Comparison of ENCODE assay signal across 8 cellular contexts in genomic region chr20:1467082-1467354, GRCh38. TPM values are rescaled to one million over a fixed set of nuclear protein-coding genes. Genes with fewer than 3 reads are reported as not detected.
DNase-seq lines count a peak whose midpoint lies in the region; ATAC-seq and TF ChIP-seq lines count a peak whose summit lies in the region.

No MANE protein-coding gene starts in this region.

- no peak for ATAC-seq in activated CD8-positive, alpha-beta T cell treated with anti-CD3 and anti-CD28 coated beads, Interleukin-2, amount 10 ng/mL, durations not matched to agents 7 days and 5 days

- no peak overlapping the region for H3K9ac ChIP-seq in liver (ENCODE audit: low read depth in 1 of 2, low read length in 2 of 2)

- no peak overlapping the region for H3K4me3 ChIP-seq in liver (ENCODE audit: low read depth in 1 of 3, low read length in 3 of 3)

- no peak overlapping the region for H3K27ac Mint-ChIP-seq in T-helper 2 cell treated with Interferon-gamma antibody and Interleukin-4, amounts not matched to agents 5 μg/mL and 100 μg/mL, for 36 hours
- H3K27ac Mint-ChIP-seq in activated CD8-positive, alpha-beta T cell treated with anti-CD3 and anti-CD28 coated beads, Interleukin-2, amount 10 ng/mL, durations not matched to agents 7 days and 5 days: peak overlapping the region; percentile 14

- TF ChIP-seq RAD21 in liver (IDR thresholded peaks at IDR 0.05): no peak

- CTCF ChIA-PET in activated CD8-positive, alpha-beta T cell treated with anti-CD3 and anti-CD28 coated beads, Interleukin-2, amount 10 ng/mL, durations not matched to agents 7 days and 5 days (lab: Charles Lee): interaction anchor here (0.6 to 4.3 kb wide), 23 partner anchors 10 to 1292 kb away, joined by 3 to 48 read pairs (median 3); partner anchors contain the start of gene FKBP1A

- H3K4me3 Mint-ChIP-seq in T-helper 2 cell treated with Interferon-gamma antibody and Interleukin-4, amounts not matched to agents 5 μg/mL and 100 μg/mL, for 36 hours: peak overlapping the region; percentile 89
- peak overlapping the region; percentile 54 for H3K4me3 Mint-ChIP-seq in activated CD8-positive, alpha-beta T cell treated with anti-CD3 and anti-CD28 coated beads, Interleukin-2, amount 10 ng/mL, durations not matched to agents 7 days and 5 days

- H3K9me3 ChIP-seq in liver (ENCODE audit: control insufficient read depth in 4 of 4, low read length in 3 of 4): no peaks in the 10 kb centered on the region

- H3K36me3 ChIP-seq in liver (ENCODE audit: control insufficient read depth in 4 of 4, insufficient read depth in 3 of 4, low read depth in 1 of 4, low read length in 3 of 4): peaks cover 3 to 4% (median 4%) of the 10 kb centered on the region in 4 donors

- H3K27me3 ChIP-seq in liver (ENCODE audit: control insufficient read depth in 4 of 4, insufficient read depth in 4 of 4, low read length in 3 of 4): no peaks in the 10 kb centered on the region

- H3K4me1 Mint-ChIP-seq in T-helper 2 cell treated with Interferon-gamma antibody and Interleukin-4, amounts not matched to agents 5 μg/mL and 100 μg/mL, for 36 hours (ENCODE audit: low read depth): peaks cover 43% of the 10 kb centered on the region
- peaks cover 45% of the 10 kb centered on the region for H3K4me1 Mint-ChIP-seq in activated CD8-positive, alpha-beta T cell treated with anti-CD3 and anti-CD28 coated beads, Interleukin-2, amount 10 ng/mL, durations not matched to agents 7 days and 5 days (ENCODE audit: low read depth)

- no peaks in the 10 kb centered on the region for H3K9me3 Mint-ChIP-seq in T-helper 2 cell treated with Interferon-gamma antibody and Interleukin-4, amounts not matched to agents 5 μg/mL and 100 μg/mL, for 36 hours
- no peaks in the 10 kb centered on the region for H3K9me3 Mint-ChIP-seq in activated CD8-positive, alpha-beta T cell treated with anti-CD3 and anti-CD28 coated beads, Interleukin-2, amount 10 ng/mL, durations not matched to agents 7 days and 5 days (ENCODE audit: insufficient read depth)

- DNase-seq in T-helper 2 cell treated with Interferon-gamma antibody and Interleukin-4, amounts not matched to agents 5 μg/mL and 100 μg/mL, for 36 hours (ENCODE audit: low spot score): no peak
- no peak for DNase-seq in T-helper 2 cell
- DNase-seq in activated CD8-positive, alpha-beta T cell treated with anti-CD3 and anti-CD28 coated beads, Interleukin-2, amount 10 ng/mL, durations not matched to agents 7 days and 5 days: no peak
- DNase-seq in substantia nigra (lab: John Stamatoyannopoulos, UW): no peak
- no peak for DNase-seq in NCI-H446 treated with DMSO at 0.1 percent for 48 hours (lab: John Stamatoyannopoulos, UW)
- no peak for DNase-seq in DMS53 (lab: John Stamatoyannopoulos, UW)
- no peak for DNase-seq in cerebellar cortex (ENCODE audit: low spot score)

- H3K27ac ChIP-seq in liver (ENCODE audit: low read depth in 1 of 2, low read length in 2 of 2): peak overlapping the region; percentile 36 to 68
- H3K27ac ChIP-seq in substantia nigra (ENCODE audit: low read depth, low read length, poor library complexity, severe bottlenecking): peak overlapping the region; percentile 67

- peaks cover 18% of the 10 kb centered on the region for H3K27me3 Mint-ChIP-seq in T-helper 2 cell treated with Interferon-gamma antibody and Interleukin-4, amounts not matched to agents 5 μg/mL and 100 μg/mL, for 36 hours (ENCODE audit: low read depth)
- peaks cover 17% of the 10 kb centered on the region for H3K27me3 Mint-ChIP-seq in activated CD8-positive, alpha-beta T cell treated with anti-CD3 and anti-CD28 coated beads, Interleukin-2, amount 10 ng/mL, durations not matched to agents 7 days and 5 days (ENCODE audit: low read depth)

- no peak for TF ChIP-seq CTCF in liver (IDR thresholded peaks at IDR 0.05; ENCODE audit: low read depth, low read length, missing input control)

- POLR2A ChIA-PET in activated CD8-positive, alpha-beta T cell treated with anti-CD3 and anti-CD28 coated beads, Interleukin-2, amount 10 ng/mL, durations not matched to agents 7 days and 5 days (lab: Charles Lee): interaction anchor here (0.8 to 1.8 kb wide), 2 partner anchors 18 to 74 kb away, joined by 3 to 9 read pairs; partner anchors contain the start of gene FKBP1A

- peaks cover 9% of the 10 kb centered on the region for H3K36me3 Mint-ChIP-seq in T-helper 2 cell treated with Interferon-gamma antibody and Interleukin-4, amounts not matched to agents 5 μg/mL and 100 μg/mL, for 36 hours (ENCODE audit: low read depth)
- H3K36me3 Mint-ChIP-seq in activated CD8-positive, alpha-beta T cell treated with anti-CD3 and anti-CD28 coated beads, Interleukin-2, amount 10 ng/mL, durations not matched to agents 7 days and 5 days (ENCODE audit: low read depth): peaks cover 7% of the 10 kb centered on the region

- peaks cover 8 to 38% (median 30%) of the 10 kb centered on the region in 4 donors for H3K4me1 ChIP-seq in liver (ENCODE audit: control insufficient read depth in 4 of 4, insufficient read depth in 4 of 4, low read length in 3 of 4)

- WGBS in liver: 14% methylated on average over 7 of the region's 7 CpGs

TF ChIP-seq in liver, 16 proteins besides CTCF, POLR2A, EP300 and RAD21:
- TF ChIP-seq YY1 (IDR thresholded peaks at IDR 0.05): no peak

RNA-seq across cellular contexts. Expression of gene NSFL1C, which starts 0.4 kb away (rescaled TPM):
- 10 to 100 TPM; 60.5 to 67.8 TPM for total RNA-seq in activated CD8-positive, alpha-beta T cell treated with anti-CD3 and anti-CD28 coated beads, Interleukin-2, amount 10 ng/mL, durations not matched to agents 7 days and 5 days
- 10 to 100 TPM; 13.7 to 32.5 TPM for total RNA-seq in liver
- 10 to 100 TPM; 36.9 to 49.0 TPM for polyA plus RNA-seq in liver

RNA-seq across cellular contexts. Expression of gene SIRPB2, which starts 24.2 kb away (rescaled TPM):
- total RNA-seq in activated CD8-positive, alpha-beta T cell treated with anti-CD3 and anti-CD28 coated beads, Interleukin-2, amount 10 ng/mL, durations not matched to agents 7 days and 5 days: not detected
- total RNA-seq in liver: 1 to 10 TPM; 2.8 to 4.4 TPM
- 1 to 10 TPM in 1 of 2 donors, under 1 TPM in 1; 0.99 to 1.5 TPM for polyA plus RNA-seq in liver
